ENCODE assay signal across 12 cellular contexts in genomic region chr9:91809581-91810285, GRCh38.
DNase-seq lines count a peak whose midpoint lies in the region; ATAC-seq and TF ChIP-seq lines count a peak whose summit lies in the region.
"Had no signal": no experiment of that assay in that cellular context is flagged by ENCODE, and none has a peak within 500 bp of the region (broad histone marks: within the 10 kb centered on the region; RNA-seq: fewer than 3 reads in every experiment).

No MANE protein-coding gene starts in this region.

- peaks cover 29% of the 10 kb centered on the region for H4K20me1 ChIP-seq in smooth muscle cell (ENCODE audit: low read depth)

- no peak overlapping the region for H3K9ac ChIP-seq in smooth muscle cell (ENCODE audit: low read depth)

- 70% methylated on average over 24 of the region's 24 CpGs for WGBS in smooth muscle cell (ENCODE audit: low lambda C conversion rate)

- POLR2A ChIA-PET in HEK293 (lab: Yijun Ruan, JAX), result no interaction called here

- no peaks in the 10 kb centered on the region for H3K27me3 ChIP-seq in smooth muscle cell (ENCODE audit: low read depth)
- H3K27me3 ChIP-seq: ascending aorta had no signal

- H3K4me3 Mint-ChIP-seq in activated CD8-positive, alpha-beta memory T cell treated with anti-CD3 and anti-CD28 coated beads, Interleukin-2, amount 10 ng/mL, durations not matched to agents 7 days and 5 days, result no peak overlapping the region
- H3K4me3 Mint-ChIP-seq in T-helper 2 cell treated with Interferon-gamma antibody and Interleukin-4, amounts not matched to agents 5 μg/mL and 100 μg/mL, for 36 hours, result no peak overlapping the region
- H3K4me3 Mint-ChIP-seq: CD4-positive, CD25-positive, alpha-beta regulatory T cell had no signal

- H3K27ac ChIP-seq in HEK293 (ENCODE audit: extremely low read depth, low read depth, low read length), result no peak overlapping the region
- no peak overlapping the region for H3K27ac ChIP-seq in smooth muscle cell (ENCODE audit: low read depth)
- H3K27ac ChIP-seq: ascending aorta had no signal

- no peaks in the 10 kb centered on the region for H3F3A ChIP-seq in smooth muscle cell (ENCODE audit: low read depth)

- no peaks in the 10 kb centered on the region for H3K36me3 Mint-ChIP-seq in activated CD8-positive, alpha-beta memory T cell treated with anti-CD3 and anti-CD28 coated beads, Interleukin-2, amount 10 ng/mL, durations not matched to agents 7 days and 5 days
- no peaks in the 10 kb centered on the region for H3K36me3 Mint-ChIP-seq in T-helper 2 cell treated with Interferon-gamma antibody and Interleukin-4, amounts not matched to agents 5 μg/mL and 100 μg/mL, for 36 hours (ENCODE audit: low read depth)
- H3K36me3 Mint-ChIP-seq: CD4-positive, CD25-positive, alpha-beta regulatory T cell had no signal

- H2AFZ ChIP-seq in smooth muscle cell (ENCODE audit: low read depth), result no peak overlapping the region

- peaks cover 16% of the 10 kb centered on the region for H3K79me2 ChIP-seq in smooth muscle cell (ENCODE audit: low read depth)

- H3K27me3 Mint-ChIP-seq in activated CD8-positive, alpha-beta memory T cell treated with anti-CD3 and anti-CD28 coated beads, Interleukin-2, amount 10 ng/mL, durations not matched to agents 7 days and 5 days, result peaks cover 14% of the 10 kb centered on the region
- H3K27me3 Mint-ChIP-seq in T-helper 2 cell treated with Interferon-gamma antibody and Interleukin-4, amounts not matched to agents 5 μg/mL and 100 μg/mL, for 36 hours (ENCODE audit: low read depth), result peaks cover 5% of the 10 kb centered on the region

- ATAC-seq in activated CD8-positive, alpha-beta memory T cell treated with anti-CD3 and anti-CD28 coated beads, Interleukin-2, amount 10 ng/mL, durations not matched to agents 7 days and 5 days, result no peak
- no peak for ATAC-seq in GM18502 (IDR thresholded peaks at IDR 0.05; ENCODE audit: poor library complexity, unreplicated experiment)

- no peaks in the 10 kb centered on the region for H3K9me3 ChIP-seq in HEK293 (ENCODE audit: control insufficient read depth, insufficient read depth, low read depth, low read length)
- no peaks in the 10 kb centered on the region for H3K9me3 ChIP-seq in smooth muscle cell (replicated peaks; ENCODE audit: low read depth)
- H3K9me3 ChIP-seq: ascending aorta had no signal

- H3K4me1 ChIP-seq in HEK293 (ENCODE audit: control insufficient read depth, insufficient read depth, low read length) (no peaks in the 10 kb centered on the region), smooth muscle cell (ENCODE audit: low read depth) (no peaks in the 10 kb centered on the region)
- H3K4me1 ChIP-seq: ascending aorta had no signal

- H3K36me3 ChIP-seq in HEK293 (ENCODE audit: control insufficient read depth in 2 of 2, insufficient read depth in 1 of 2, low read length in 2 of 2) (no peaks in the 10 kb centered on the region), smooth muscle cell (ENCODE audit: low read depth) (no peaks in the 10 kb centered on the region)
- H3K36me3 ChIP-seq: ascending aorta had no signal

- no peaks in the 10 kb centered on the region for H3K4me1 Mint-ChIP-seq in activated CD8-positive, alpha-beta memory T cell treated with anti-CD3 and anti-CD28 coated beads, Interleukin-2, amount 10 ng/mL, durations not matched to agents 7 days and 5 days
- no peaks in the 10 kb centered on the region for H3K4me1 Mint-ChIP-seq in T-helper 2 cell treated with Interferon-gamma antibody and Interleukin-4, amounts not matched to agents 5 μg/mL and 100 μg/mL, for 36 hours (ENCODE audit: low read depth)
- H3K4me1 Mint-ChIP-seq: CD4-positive, CD25-positive, alpha-beta regulatory T cell had no signal

- no peaks in the 10 kb centered on the region for H3K9me3 Mint-ChIP-seq in activated CD8-positive, alpha-beta memory T cell treated with anti-CD3 and anti-CD28 coated beads, Interleukin-2, amount 10 ng/mL, durations not matched to agents 7 days and 5 days (ENCODE audit: low read depth)
- H3K9me3 Mint-ChIP-seq in T-helper 2 cell treated with Interferon-gamma antibody and Interleukin-4, amounts not matched to agents 5 μg/mL and 100 μg/mL, for 36 hours, result no peaks in the 10 kb centered on the region
- H3K9me3 Mint-ChIP-seq: activated T-helper 2 cell treated with anti-CD3 and anti-CD28 coated beads, Interferon-gamma antibody, Interleukin-2, Interleukin-4, amounts not matched to agents 10 μg/mL and 5 μg/mL and 100 μg/mL, durations not matched to agents 14 hours and 24 hours and 36 hours; CD4-positive, CD25-positive, alpha-beta regulatory T cell had no signal

- H3K27ac Mint-ChIP-seq in activated CD8-positive, alpha-beta memory T cell treated with anti-CD3 and anti-CD28 coated beads, Interleukin-2, amount 10 ng/mL, durations not matched to agents 7 days and 5 days, result no peak overlapping the region
- H3K27ac Mint-ChIP-seq in T-helper 2 cell treated with Interferon-gamma antibody and Interleukin-4, amounts not matched to agents 5 μg/mL and 100 μg/mL, for 36 hours, result no peak overlapping the region
- H3K27ac Mint-ChIP-seq: activated T-helper 2 cell treated with anti-CD3 and anti-CD28 coated beads, Interferon-gamma antibody, Interleukin-2, Interleukin-4, amounts not matched to agents 10 μg/mL and 5 μg/mL and 100 μg/mL, durations not matched to agents 14 hours and 24 hours and 36 hours; CD4-positive, CD25-positive, alpha-beta regulatory T cell had no signal

- peak; percentile 26 for DNase-seq in activated CD8-positive, alpha-beta memory T cell treated with anti-CD3 and anti-CD28 coated beads, Interleukin-2, amount 10 ng/mL, durations not matched to agents 7 days and 5 days
- DNase-seq in fibroblast of mammary gland (ENCODE audit: low read depth) (peak; percentile 72), smooth muscle cell (lab: John Stamatoyannopoulos, UW; ENCODE audit: unreplicated experiment) (no peak), SHP77 treated with DMSO at 0.1 percent for 48 hours (lab: John Stamatoyannopoulos, UW) (no peak)
- DNase-seq in T-helper 2 cell treated with Interferon-gamma antibody and Interleukin-4, amounts not matched to agents 5 μg/mL and 100 μg/mL, for 36 hours (ENCODE audit: low spot score), result no peak
- DNase-seq: activated CD4-positive, alpha-beta T cell treated with anti-CD3 and anti-CD28 coated beads, Interleukin-2, amount 50 U/mL, for 48 hours; CD4-positive, CD25-positive, alpha-beta regulatory T cell; NCI-H1092 treated with DMSO at 0.1 percent for 48 hours had no signal

- TF ChIP-seq CTCF in HEK293 (tag by site-specific recombination; IDR thresholded peaks at IDR 0.05) (no peak), fibroblast of mammary gland (conservative IDR thresholded peaks at IDR 0.05; ENCODE audit: control insufficient read depth, insufficient read depth, low read depth, low read length) (no peak), smooth muscle cell (IDR thresholded peaks at IDR 0.05; ENCODE audit: borderline replicate concordance, insufficient read depth, poor library complexity, severe bottlenecking) (no peak)

- CTCF ChIA-PET in HEK293 (lab: Yijun Ruan, JAX), result interaction anchor here (0.7 to 1.3 kb wide), 2 partner anchors 141 to 578 kb away, joined by 3 to 5 read pairs; no protein-coding TSS in a partner anchor
- CTCF ChIA-PET in activated CD8-positive, alpha-beta memory T cell treated with anti-CD3 and anti-CD28 coated beads, Interleukin-2, amount 10 ng/mL, durations not matched to agents 7 days and 5 days (lab: Charles Lee), result interaction anchor here (1.1 kb wide), 1 partner anchor 146 kb away, joined by 3 read pairs; no protein-coding TSS in a partner anchor

- H3K4me2 ChIP-seq in smooth muscle cell, result peak overlapping the region; percentile 55

- no peak overlapping the region for H3K4me3 ChIP-seq in HEK293 (ENCODE audit: low read depth, low read length)
- no peak overlapping the region for H3K4me3 ChIP-seq in fibroblast of mammary gland (ENCODE audit: control insufficient read depth, low read depth, low read length)
- no peak overlapping the region for H3K4me3 ChIP-seq in smooth muscle cell
- H3K4me3 ChIP-seq: ascending aorta had no signal

TF ChIP-seq in HEK293, 187 proteins besides CTCF, POLR2A, EP300 and RAD21:
- peak; percentile 73 for TF ChIP-seq ZFHX2 (tag by site-specific recombination; conservative IDR thresholded peaks at IDR 0.05)
- no peak for TF ChIP-seq ZNF148 (tag by site-specific recombination; IDR thresholded peaks at IDR 0.05; ENCODE audit: borderline replicate concordance)
- TF ChIP-seq ZNF366 (tag by site-specific recombination; conservative IDR thresholded peaks at IDR 0.05), result no peak
- TF ChIP-seq EGR2 (tag by site-specific recombination; IDR thresholded peaks at IDR 0.05; ENCODE audit: low read depth), result peak; percentile 37; the same call in 1 of the 2 replicates
- no peak for TF ChIP-seq ZNF223 (tag by site-specific recombination; IDR thresholded peaks at IDR 0.05)
TF ChIP-seq in HEK293: peak in this region for 2.

Comparison
In these comparisons a context has a peak if more than half of its experiments do, and no peak if none do; other contexts are left out.
1. DNase-seq: peak in activated CD8-positive, alpha-beta memory T cell treated with anti-CD3 and anti-CD28 coated beads, Interleukin-2, amount 10 ng/mL, durations not matched to agents 7 days and 5 days (single experiment) and fibroblast of mammary gland (single experiment); none in smooth muscle cell (single experiment), T-helper 2 cell treated with Interferon-gamma antibody and Interleukin-4, amounts not matched to agents 5 μg/mL and 100 μg/mL, for 36 hours (single experiment) and SHP77 treated with DMSO at 0.1 percent for 48 hours (single experiment).